In the genomic region with DNA sequence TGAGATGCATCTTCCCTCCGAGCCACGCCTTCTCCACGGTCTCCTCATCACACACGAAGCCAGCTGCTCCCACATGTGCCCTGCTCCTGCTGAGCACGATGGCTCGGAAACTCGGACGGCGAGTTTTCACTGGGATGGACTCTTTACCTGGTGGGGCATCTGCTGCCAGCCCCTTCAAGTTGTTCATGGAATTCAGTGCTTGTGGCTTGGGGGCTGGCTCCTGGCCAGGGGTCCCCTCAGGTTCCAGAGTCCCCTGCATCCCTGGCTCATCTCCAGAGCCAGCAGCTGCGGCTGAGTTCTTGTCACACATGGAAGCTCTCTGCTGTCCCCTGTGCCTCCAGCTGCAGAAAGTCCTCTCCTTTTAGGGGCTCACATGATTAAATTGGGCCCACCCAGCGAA, we compare ENCODE assay signal across 1 cellular context.
TF ChIP-seq lines count a peak whose summit lies in the region.

No MANE protein-coding gene starts in this region.

TF ChIP-seq in SK-N-SH treated with all-trans-retinoic acid at 6 μM for 48 hours, 23 proteins besides CTCF, POLR2A, EP300 and RAD21 (continued from another document):
- TF ChIP-seq ARNTL (CRISPR knock-in tag; IDR thresholded peaks at IDR 0.05; ENCODE audit: borderline replicate concordance, low read depth) (no peak), ZNF8 (CRISPR knock-in tag; IDR thresholded peaks at IDR 0.05) (no peak), ESRRG (CRISPR knock-in tag; IDR thresholded peaks at IDR 0.05) (no peak), TOX (CRISPR knock-in tag; IDR thresholded peaks at IDR 0.05; ENCODE audit: borderline replicate concordance) (no peak), ZNF70 (CRISPR knock-in tag; IDR thresholded peaks at IDR 0.05) (no peak), ZFP30 (CRISPR knock-in tag; IDR thresholded peaks at IDR 0.05) (no peak), CSDC2 (CRISPR knock-in tag; IDR thresholded peaks at IDR 0.05) (no peak), CSRNP3 (CRISPR knock-in tag; IDR thresholded peaks at IDR 0.05) (no peak), GLIS3 (CRISPR knock-in tag; IDR thresholded peaks at IDR 0.05) (no peak), PPARA (CRISPR knock-in tag; IDR thresholded peaks at IDR 0.05; ENCODE audit: borderline replicate concordance) (no peak), ZC3H10 (CRISPR knock-in tag; IDR thresholded peaks at IDR 0.05) (no peak), ISL1 (CRISPR knock-in tag; IDR thresholded peaks at IDR 0.05) (no peak)
- TF ChIP-seq, protein P1, sequence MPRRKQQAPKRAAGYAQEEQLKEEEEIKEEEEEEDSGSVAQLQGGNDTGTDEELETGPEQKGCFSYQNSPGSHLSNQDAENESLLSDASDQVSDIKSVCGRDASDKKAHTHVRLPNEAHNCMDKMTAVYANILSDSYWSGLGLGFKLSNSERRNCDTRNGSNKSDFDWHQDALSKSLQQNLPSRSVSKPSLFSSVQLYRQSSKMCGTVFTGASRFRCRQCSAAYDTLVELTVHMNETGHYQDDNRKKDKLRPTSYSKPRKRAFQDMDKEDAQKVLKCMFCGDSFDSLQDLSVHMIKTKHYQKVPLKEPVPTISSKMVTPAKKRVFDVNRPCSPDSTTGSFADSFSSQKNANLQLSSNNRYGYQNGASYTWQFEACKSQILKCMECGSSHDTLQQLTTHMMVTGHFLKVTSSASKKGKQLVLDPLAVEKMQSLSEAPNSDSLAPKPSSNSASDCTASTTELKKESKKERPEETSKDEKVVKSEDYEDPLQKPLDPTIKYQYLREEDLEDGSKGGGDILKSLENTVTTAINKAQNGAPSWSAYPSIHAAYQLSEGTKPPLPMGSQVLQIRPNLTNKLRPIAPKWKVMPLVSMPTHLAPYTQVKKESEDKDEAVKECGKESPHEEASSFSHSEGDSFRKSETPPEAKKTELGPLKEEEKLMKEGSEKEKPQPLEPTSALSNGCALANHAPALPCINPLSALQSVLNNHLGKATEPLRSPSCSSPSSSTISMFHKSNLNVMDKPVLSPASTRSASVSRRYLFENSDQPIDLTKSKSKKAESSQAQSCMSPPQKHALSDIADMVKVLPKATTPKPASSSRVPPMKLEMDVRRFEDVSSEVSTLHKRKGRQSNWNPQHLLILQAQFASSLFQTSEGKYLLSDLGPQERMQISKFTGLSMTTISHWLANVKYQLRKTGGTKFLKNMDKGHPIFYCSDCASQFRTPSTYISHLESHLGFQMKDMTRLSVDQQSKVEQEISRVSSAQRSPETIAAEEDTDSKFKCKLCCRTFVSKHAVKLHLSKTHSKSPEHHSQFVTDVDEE (CRISPR knock-in tag; IDR thresholded peaks at IDR 0.05) = no peak
- TF ChIP-seq, protein P2, sequence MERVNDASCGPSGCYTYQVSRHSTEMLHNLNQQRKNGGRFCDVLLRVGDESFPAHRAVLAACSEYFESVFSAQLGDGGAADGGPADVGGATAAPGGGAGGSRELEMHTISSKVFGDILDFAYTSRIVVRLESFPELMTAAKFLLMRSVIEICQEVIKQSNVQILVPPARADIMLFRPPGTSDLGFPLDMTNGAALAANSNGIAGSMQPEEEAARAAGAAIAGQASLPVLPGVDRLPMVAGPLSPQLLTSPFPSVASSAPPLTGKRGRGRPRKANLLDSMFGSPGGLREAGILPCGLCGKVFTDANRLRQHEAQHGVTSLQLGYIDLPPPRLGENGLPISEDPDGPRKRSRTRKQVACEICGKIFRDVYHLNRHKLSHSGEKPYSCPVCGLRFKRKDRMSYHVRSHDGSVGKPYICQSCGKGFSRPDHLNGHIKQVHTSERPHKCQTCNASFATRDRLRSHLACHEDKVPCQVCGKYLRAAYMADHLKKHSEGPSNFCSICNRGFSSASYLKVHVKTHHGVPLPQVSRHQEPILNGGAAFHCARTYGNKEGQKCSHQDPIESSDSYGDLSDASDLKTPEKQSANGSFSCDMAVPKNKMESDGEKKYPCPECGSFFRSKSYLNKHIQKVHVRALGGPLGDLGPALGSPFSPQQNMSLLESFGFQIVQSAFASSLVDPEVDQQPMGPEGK (CRISPR knock-in tag; IDR thresholded peaks at IDR 0.05; ENCODE audit: borderline replicate concordance) = no peak
- TF ChIP-seq, protein P3, sequence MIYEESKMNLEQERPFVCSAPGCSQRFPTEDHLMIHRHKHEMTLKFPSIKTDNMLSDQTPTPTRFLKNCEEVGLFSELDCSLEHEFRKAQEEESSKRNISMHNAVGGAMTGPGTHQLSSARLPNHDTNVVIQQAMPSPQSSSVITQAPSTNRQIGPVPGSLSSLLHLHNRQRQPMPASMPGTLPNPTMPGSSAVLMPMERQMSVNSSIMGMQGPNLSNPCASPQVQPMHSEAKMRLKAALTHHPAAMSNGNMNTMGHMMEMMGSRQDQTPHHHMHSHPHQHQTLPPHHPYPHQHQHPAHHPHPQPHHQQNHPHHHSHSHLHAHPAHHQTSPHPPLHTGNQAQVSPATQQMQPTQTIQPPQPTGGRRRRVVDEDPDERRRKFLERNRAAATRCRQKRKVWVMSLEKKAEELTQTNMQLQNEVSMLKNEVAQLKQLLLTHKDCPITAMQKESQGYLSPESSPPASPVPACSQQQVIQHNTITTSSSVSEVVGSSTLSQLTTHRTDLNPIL (CRISPR knock-in tag; IDR thresholded peaks at IDR 0.05; ENCODE audit: low read depth) = no peak
